In genomic region chr6:32187725-32188380, GRCh38 we compare ENCODE assay signal across 6 cellular contexts. TPM values are rescaled to one million over a fixed set of nuclear protein-coding genes. Genes with fewer than 3 reads are reported as not detected.
DNase-seq lines count a peak whose midpoint lies in the region; TF ChIP-seq lines count a peak whose summit lies in the region.
"Not testable (repeated sequence)": the region's sequence is repeated elsewhere in the genome, so short reads cannot be mapped to it uniquely, and the experiment has no call there.

No MANE protein-coding gene starts in this region.

- 94% methylated on average over 14 of the region's 18 CpGs; no CpG with 5 or more reads in 1 of the 2 experiments for WGBS in endodermal cell (ENCODE audit: insufficient coverage in 1 of 2, insufficient read length in 1 of 2), 2 experiments
- WGBS in spleen, 5 donors, result 72 to 88% (median 83%) methylated on average over 8 to 18 of the region's 18 CpGs

- not testable (repeated sequence) for H3K27me3 Mint-ChIP-seq in activated naive CD4-positive, alpha-beta T cell treated with anti-CD3 and anti-CD28 coated beads, Interleukin-2, amount 10 ng/mL, durations not matched to agents 7 days and 5 days; endodermal cell (ENCODE audit: insufficient read depth)

- H3K27ac Mint-ChIP-seq in activated naive CD4-positive, alpha-beta T cell treated with anti-CD3 and anti-CD28 coated beads, Interleukin-2, amount 10 ng/mL, durations not matched to agents 7 days and 5 days, result peak overlapping the region; percentile 85
- peak overlapping the region; percentile 15 for H3K27ac Mint-ChIP-seq in endodermal cell

- H3K4me1 ChIP-seq in OCI-LY7 (ENCODE audit: insufficient read depth, low read length, poor library complexity, severe bottlenecking) (peaks cover 44% of the 10 kb centered on the region), muscle layer of colon (ENCODE audit: insufficient read depth, low read length) (peaks cover 37% of the 10 kb centered on the region), spleen (peaks cover 41 to 94% (median 78%) of the 10 kb centered on the region in 6 donors)
- H3K4me1 ChIP-seq in endodermal cell (ENCODE audit: control insufficient read depth, insufficient read depth, low read length), result not testable (repeated sequence)

- peaks cover 40% of the 10 kb centered on the region for H3K4me1 Mint-ChIP-seq in activated naive CD4-positive, alpha-beta T cell treated with anti-CD3 and anti-CD28 coated beads, Interleukin-2, amount 10 ng/mL, durations not matched to agents 7 days and 5 days
- H3K4me1 Mint-ChIP-seq in endodermal cell, result peaks cover 40% of the 10 kb centered on the region

- not testable (repeated sequence) for H3K36me3 ChIP-seq in BJ (ENCODE audit: control insufficient read depth, insufficient read depth, low read length)
- H3K36me3 ChIP-seq in OCI-LY7 (ENCODE audit: insufficient read depth, low read length) (peaks cover 46% of the 10 kb centered on the region), endodermal cell (ENCODE audit: control insufficient read depth, insufficient read depth, low read length) (peaks cover 21% of the 10 kb centered on the region), muscle layer of colon (ENCODE audit: insufficient read depth, low read length) (peaks cover 30% of the 10 kb centered on the region), spleen (peaks cover 0 to 56% (median 31%) of the 10 kb centered on the region in 6 donors)

- H3K27ac ChIP-seq in OCI-LY7 (ENCODE audit: low read depth, low read length, poor library complexity, severe bottlenecking) (peak overlapping the region; percentile 6), muscle layer of colon (ENCODE audit: low read depth, low read length) (peak overlapping the region; percentile 23), spleen (peak overlapping the region in 7 of 8 donors; percentile 91 to 100 (median 99))
- not testable (repeated sequence) for H3K27ac ChIP-seq in endodermal cell (ENCODE audit: low read depth, low read length)

- POLR2A ChIA-PET in BJ (lab: Charles Lee), result interaction anchor here (1.1 kb wide), 1 partner anchor 10 kb away, joined by 7 read pairs; no protein-coding TSS in a partner anchor
- POLR2A ChIA-PET in OCI-LY7 (lab: Charles Lee), result not testable (repeated sequence)

- H3K9ac ChIP-seq in endodermal cell (ENCODE audit: extremely low read depth, low read length, poor library complexity, severe bottlenecking), result not testable (repeated sequence)
- peak overlapping the region; percentile 98 for H3K9ac ChIP-seq in muscle layer of colon (ENCODE audit: low read length)

- H3K79me2 ChIP-seq in OCI-LY7 (ENCODE audit: insufficient read depth, low read depth, low read length), result peaks cover 31% of the 10 kb centered on the region; the same call in 1 of the 2 replicates

- TF ChIP-seq POLR2A in spleen (IDR thresholded peaks at IDR 0.05), result not testable (repeated sequence)

- not testable (repeated sequence) for H3K9me2 ChIP-seq in OCI-LY7 (ENCODE audit: insufficient read depth, low read length)

- intact Hi-C loops in OCI-LY7 (cut with micrococcal nuclease; ENCODE audit: unreplicated experiment); spleen (cut with DNase I; ENCODE audit: low total_unique reads): not testable (repeated sequence)

- H4K20me1 ChIP-seq in OCI-LY7 (ENCODE audit: insufficient read depth, low read length), result not testable (repeated sequence)

- not testable (repeated sequence) for H3K27me3 ChIP-seq in BJ (ENCODE audit: control insufficient read depth, insufficient read depth, low read length); endodermal cell (ENCODE audit: control insufficient read depth, insufficient read depth, low read length, poor library complexity, severe bottlenecking); muscle layer of colon (ENCODE audit: control insufficient read depth in 1 of 2, insufficient read depth in 2 of 2, low read length in 2 of 2); spleen (replicated peaks in 1 of 7)

- TF ChIP-seq CTCF in BJ (IDR thresholded peaks at IDR 0.05; ENCODE audit: insufficient read depth, low read depth, low read length); OCI-LY7 (conservative IDR thresholded peaks at IDR 0.05; ENCODE audit: low read length); endodermal cell (conservative IDR thresholded peaks at IDR 0.05); spleen (IDR thresholded peaks at IDR 0.05 in 8 of 11, conservative IDR thresholded peaks at IDR 0.05 in 3 of 11): not testable (repeated sequence)

- H3K36me3 Mint-ChIP-seq in activated naive CD4-positive, alpha-beta T cell treated with anti-CD3 and anti-CD28 coated beads, Interleukin-2, amount 10 ng/mL, durations not matched to agents 7 days and 5 days, result peaks cover 70% of the 10 kb centered on the region
- peaks cover 37% of the 10 kb centered on the region for H3K36me3 Mint-ChIP-seq in endodermal cell (ENCODE audit: low read depth)

- H3K4me2 ChIP-seq in OCI-LY7 (ENCODE audit: low read length), result not testable (repeated sequence)

- not testable (repeated sequence) for H3K9me3 ChIP-seq in OCI-LY7 (ENCODE audit: low read length); endodermal cell (ENCODE audit: control insufficient read depth, low read length); muscle layer of colon (ENCODE audit: low read length); spleen

- H3K4me3 ChIP-seq in BJ (ENCODE audit: low read depth, low read length), result peak overlapping the region; percentile 74
- H3K4me3 ChIP-seq in OCI-LY7 (ENCODE audit: low read depth, low read length, poor library complexity, severe bottlenecking), result not testable (repeated sequence)
- peak overlapping the region; percentile 88 for H3K4me3 ChIP-seq in endodermal cell (ENCODE audit: low read length)
- peak overlapping the region in 1 of 2 donors; percentile 73 for H3K4me3 ChIP-seq in muscle layer of colon (ENCODE audit: low read depth in 1 of 2, low read length in 2 of 2)
- peak overlapping the region in 7 of 8 donors; percentile 61 to 89 (median 73) for H3K4me3 ChIP-seq in spleen

- H3K9me3 Mint-ChIP-seq in activated naive CD4-positive, alpha-beta T cell treated with anti-CD3 and anti-CD28 coated beads, Interleukin-2, amount 10 ng/mL, durations not matched to agents 7 days and 5 days; endodermal cell: not testable (repeated sequence)

- not testable (repeated sequence) for BruUV-seq in OCI-LY7 (replicated peaks; lab: Mats Ljungman, UMichigan)

- not testable (repeated sequence) for H2AFZ ChIP-seq in OCI-LY7 (ENCODE audit: low read length)

- CTCF ChIA-PET in BJ (lab: Yijun Ruan, JAX); OCI-LY7 (lab: Charles Lee; ENCODE audit: unreplicated experiment); activated naive CD4-positive, alpha-beta T cell treated with anti-CD3 and anti-CD28 coated beads, Interleukin-2, amount 10 ng/mL, durations not matched to agents 7 days and 5 days (lab: Charles Lee): not testable (repeated sequence)

- DNase-seq in BJ (ENCODE audit: low read depth); OCI-LY7 (ENCODE audit: low spot score); activated naive CD4-positive, alpha-beta T cell treated with anti-CD3 and anti-CD28 coated beads, Interleukin-2, amount 10 ng/mL, durations not matched to agents 7 days and 5 days; endodermal cell; spleen: not testable (repeated sequence)

- peak overlapping the region; percentile 92 for H3K4me3 Mint-ChIP-seq in activated naive CD4-positive, alpha-beta T cell treated with anti-CD3 and anti-CD28 coated beads, Interleukin-2, amount 10 ng/mL, durations not matched to agents 7 days and 5 days
- peak overlapping the region; percentile 86 for H3K4me3 Mint-ChIP-seq in endodermal cell

RNA-seq across cellular contexts. Expression of gene PBX2, which starts 2.1 kb away (rescaled TPM):
- polyA plus RNA-seq in BJ (2011; rRNA removed) (59.5 and 73.5 TPM in 2 replicates), spleen (10 to 100 TPM; 29.6 to 85.2 (median 41.2) TPM)
- polyA minus RNA-seq in BJ (2011; rRNA and poly(A)+ RNA removed), result 19.9 and 41.0 TPM in 2 replicates
- total RNA-seq in OCI-LY7 (2014; rRNA removed; shearing (Covaris generic)), result 23.1 and 23.7 TPM in 2 replicates
- total RNA-seq in OCI-LY7 (2022) (77.3 and 80.5 TPM in 2 replicates), endodermal cell (100 to 1,000 TPM; 246 to 263 TPM), spleen (100 to 1,000 TPM in 4 of 7 donors, 10 to 100 TPM in 3; 77.6 to 160 (median 130) TPM)
- polyA plus RNA-seq in endodermal cell (2013, experiment 1 of 2), result 184 TPM
- polyA plus RNA-seq in endodermal cell (2013, experiment 2 of 2), result 171 TPM

RNA-seq across cellular contexts. Expression of gene AGER, which starts 3.8 kb away (rescaled TPM):
- polyA plus RNA-seq in BJ (2011; rRNA removed) (2.4 and 2.6 TPM in 2 replicates), spleen (10 to 100 TPM; 24.1 to 50.9 (median 38.0) TPM)
- 0.36 and 1.00 TPM in 2 replicates for polyA minus RNA-seq in BJ (2011; rRNA and poly(A)+ RNA removed)
- total RNA-seq in OCI-LY7 (2014; rRNA removed; shearing (Covaris generic)), result 6.6 and 6.7 TPM in 2 replicates
- total RNA-seq in OCI-LY7 (2022) (26.9 and 29.9 TPM in 2 replicates), endodermal cell (10 to 100 TPM; 29.8 to 35.2 TPM), spleen (10 to 100 TPM in 6 of 7 donors, 1 to 10 TPM in 1; 7.4 to 32.9 (median 21.3) TPM)
- polyA plus RNA-seq in endodermal cell (2013, experiment 1 of 2), result 16.4 TPM
- polyA plus RNA-seq in endodermal cell (2013, experiment 2 of 2), result 11.9 TPM

RNA-seq across cellular contexts. Expression of gene GPSM3, which starts 4.6 kb away (rescaled TPM):
- polyA plus RNA-seq in BJ (2011; rRNA removed) (9.8 and 13.3 TPM in 2 replicates), spleen (100 to 1,000 TPM; 202 to 263 (median 233) TPM)
- 6.9 and 8.3 TPM in 2 replicates for polyA minus RNA-seq in BJ (2011; rRNA and poly(A)+ RNA removed)
- 94.4 and 101 TPM in 2 replicates for total RNA-seq in OCI-LY7 (2014; rRNA removed; shearing (Covaris generic))
- total RNA-seq in OCI-LY7 (2022) (99.9 and 100 TPM in 2 replicates), endodermal cell (10 to 100 TPM; 12.9 to 25.0 TPM), spleen (100 to 1,000 TPM; 140 to 215 (median 187) TPM)
- polyA plus RNA-seq in endodermal cell (2013, experiment 1 of 2), result 5.7 TPM
- polyA plus RNA-seq in endodermal cell (2013, experiment 2 of 2), result 6.7 TPM

RNA-seq across cellular contexts. Expression of gene RNF5, which starts 9.6 kb away (rescaled TPM):
- polyA plus RNA-seq in BJ (2011; rRNA removed) (40.2 and 44.4 TPM in 2 replicates), spleen (10 to 100 TPM; 52.2 to 77.8 (median 69.9) TPM)
- 16.2 and 22.9 TPM in 2 replicates for polyA minus RNA-seq in BJ (2011; rRNA and poly(A)+ RNA removed)
- 51.3 and 59.9 TPM in 2 replicates for total RNA-seq in OCI-LY7 (2014; rRNA removed; shearing (Covaris generic))
- total RNA-seq in OCI-LY7 (2022) (50.6 and 56.1 TPM in 2 replicates), endodermal cell (10 to 100 TPM; 68.0 to 71.3 TPM), spleen (10 to 100 TPM; 36.0 to 70.3 (median 46.0) TPM)
- 114 TPM for polyA plus RNA-seq in endodermal cell (2013, experiment 1 of 2)
- polyA plus RNA-seq in endodermal cell (2013, experiment 2 of 2), result 109 TPM

RNA-seq across cellular contexts. Expression of gene AGPAT1, which starts 12.0 kb away (rescaled TPM):
- polyA plus RNA-seq in BJ (2011; rRNA removed) (117 and 158 TPM in 2 replicates), spleen (10 to 100 TPM; 13.6 to 23.3 (median 18.4) TPM)
- 114 and 212 TPM in 2 replicates for polyA minus RNA-seq in BJ (2011; rRNA and poly(A)+ RNA removed)
- 18.0 and 24.5 TPM in 2 replicates for total RNA-seq in OCI-LY7 (2014; rRNA removed; shearing (Covaris generic))
- total RNA-seq in OCI-LY7 (2022) (28.1 and 30.1 TPM in 2 replicates), endodermal cell (100 to 1,000 TPM; 124 to 147 TPM), spleen (10 to 100 TPM; 27.9 to 39.7 (median 35.6) TPM)
- polyA plus RNA-seq in endodermal cell (2013, experiment 1 of 2), result 126 TPM
- 113 TPM for polyA plus RNA-seq in endodermal cell (2013, experiment 2 of 2)
